28 cellular contexts compared by ENCODE assay signal in genomic region chr9:121157939-121158338, GRCh38. TPM values are rescaled to one million over a fixed set of nuclear protein-coding genes. Genes with fewer than 3 reads are reported as not detected.
DNase-seq lines count a peak whose midpoint lies in the region; ATAC-seq, FAIRE-seq and TF ChIP-seq lines count a peak whose summit lies in the region.
"Had no signal": no experiment of that assay in that cellular context is flagged by ENCODE, and none has a peak within 500 bp of the region (broad histone marks: within the 10 kb centered on the region; RNA-seq: fewer than 3 reads in every experiment).

No MANE protein-coding gene starts in this region.

- DNase-seq in T-helper 2 cell treated with Interferon-gamma antibody and Interleukin-4, amounts not matched to agents 5 μg/mL and 100 μg/mL, for 36 hours (ENCODE audit: low spot score) = no peak
- DNase-seq in T-helper 2 cell (no peak), A549 (ENCODE audit: low read depth in 1 of 2, low spot score in 1 of 2) (no peak), GM12878 (ENCODE audit: low read depth, low spot score) (no peak), T1000 (lab: John Stamatoyannopoulos, UW) (no peak), H7 (no peak), spleen (no peak)
- DNase-seq: CD4-positive, CD25-positive, alpha-beta regulatory T cell; DMS53; GM23248; HCEC 1CT; KBM-7; MG63; NCI-H1105 treated with DMSO at 0.1 percent for 48 hours; NCI-H146; NCI-H1930; NCI-H446 treated with DMSO at 0.1 percent for 48 hours; NCI-H526; NCI-H82; NK-92 treated with Interleukin-12 subunit alpha and Interleukin-12 subunit beta, amount 100 ng/mL, for 24 hours; SHP77 treated with DMSO at 0.1 percent for 48 hours; SW 1271 had no signal

- intact Hi-C loops in GM12878 (cut with micrococcal nuclease; ENCODE audit: unreplicated experiment) = loop anchor here (5.0 to 10.0 kb wide), 2 partner anchors 36 to 173 kb away; no protein-coding TSS in a partner anchor
- intact Hi-C loops in spleen (cut with DNase I; ENCODE audit: low total_unique reads) = no loop called here

- H3K4me3 ChIP-seq in A549 = no peak overlapping the region
- H3K4me3 ChIP-seq in GM12878 = no peak overlapping the region
- no peak overlapping the region for H3K4me3 ChIP-seq in H7 (ENCODE audit: insufficient read depth, low read depth, low read length)
- H3K4me3 ChIP-seq in spleen = no peak overlapping the region
- H3K4me3 ChIP-seq: BLaER1, GM23248, MG63 had no signal

- RAD21 ChIA-PET in GM12878 (lab: Charles Lee; ENCODE audit: unreplicated experiment) = interaction anchor here (0.8 to 2.0 kb wide), 5 partner anchors 26 to 88 kb away, joined by 3 to 11 read pairs (median 3); partner anchors contain the start of gene CNTRL

- H3K36me3 ChIP-seq in GM12878 (ENCODE audit: control insufficient read depth in 2 of 2, insufficient read depth in 2 of 2, low read length in 1 of 2) (peaks cover 7 to 51% of the 10 kb centered on the region in 2 experiments), H7 (replicated peaks; ENCODE audit: control insufficient read depth, insufficient read depth, low read length) (no peaks in the 10 kb centered on the region; the same call in 1 of the 2 replicates), spleen (peaks cover 0 to 100% (median 49%) of the 10 kb centered on the region in 6 donors)

- H3K27ac ChIP-seq in A549 (no peak overlapping the region), GM12878 (ENCODE audit: control insufficient read depth, insufficient read depth) (no peak overlapping the region), spleen (peak overlapping the region in 4 of 8 donors; percentile 59 to 85 (median 74))
- H3K27ac ChIP-seq: 22Rv1, BLaER1, GM23248, HL-60 had no signal

- H3K4me2 ChIP-seq in A549 (no peak overlapping the region), GM12878 (ENCODE audit: control insufficient read depth, insufficient read depth) (no peak overlapping the region)
- H3K4me2 ChIP-seq: BLaER1 had no signal

- no peak overlapping the region for H2AFZ ChIP-seq in GM12878 (ENCODE audit: control insufficient read depth, low read depth, low read length)
- H2AFZ ChIP-seq: GM23248 had no signal

- H3K27ac Mint-ChIP-seq in T-helper 2 cell treated with Interferon-gamma antibody and Interleukin-4, amounts not matched to agents 5 μg/mL and 100 μg/mL, for 36 hours = peak overlapping the region; percentile 13
- peak overlapping the region in 2 of 3 donors; percentile 25 to 71 for H3K27ac Mint-ChIP-seq in IgD-negative memory B cell

- in situ Hi-C loops in GM12878 (cut with MboI) = no loop called here

- no peaks in the 10 kb centered on the region for H3K9me3 Mint-ChIP-seq in T-helper 2 cell treated with Interferon-gamma antibody and Interleukin-4, amounts not matched to agents 5 μg/mL and 100 μg/mL, for 36 hours
- H3K9me3 Mint-ChIP-seq in IgD-negative memory B cell = no peaks in the 10 kb centered on the region
- H3K9me3 Mint-ChIP-seq: CD4-positive, CD25-positive, alpha-beta regulatory T cell had no signal

- no peaks in the 10 kb centered on the region for H3K79me2 ChIP-seq in GM12878 (ENCODE audit: control insufficient read depth, insufficient read depth, low read length)

- no peaks in the 10 kb centered on the region for H3K27me3 Mint-ChIP-seq in T-helper 2 cell treated with Interferon-gamma antibody and Interleukin-4, amounts not matched to agents 5 μg/mL and 100 μg/mL, for 36 hours (ENCODE audit: low read depth)
- no peaks in the 10 kb centered on the region for H3K27me3 Mint-ChIP-seq in IgD-negative memory B cell
- H3K27me3 Mint-ChIP-seq: CD4-positive, CD25-positive, alpha-beta regulatory T cell had no signal

- SMC1A ChIA-PET in GM12878 (lab: Charles Lee; ENCODE audit: uncharacterized antibody, unreplicated experiment) = interaction anchor here (1.0 to 1.5 kb wide), 6 partner anchors 28 to 41 kb away, joined by 3 to 5 read pairs (median 3); no protein-coding TSS in a partner anchor

- 94% methylated on average over 4 of the region's 4 CpGs for WGBS in A549 (ENCODE audit: missing lambda C conversion rate)
- WGBS in GM12878 (ENCODE audit: insufficient coverage, insufficient replicate concordance, low lambda C conversion rate, missing lambda C conversion rate) = 83% methylated on average over 4 of the region's 4 CpGs
- 94 to 98% (median 95%) methylated on average over 4 of the region's 4 CpGs for WGBS in spleen, 5 donors

- no peak for TF ChIP-seq EP300 in A549 (IDR thresholded peaks at IDR 0.05)
- TF ChIP-seq EP300 in GM12878 (IDR thresholded peaks at IDR 0.05; ENCODE audit: borderline replicate concordance in 1 of 2, control insufficient read depth in 1 of 2, low read depth in 2 of 2, low read length in 2 of 2) = no peak

- H3K4me1 ChIP-seq in A549 (no peaks in the 10 kb centered on the region), GM12878 (ENCODE audit: control insufficient read depth, insufficient read depth, low read length) (peaks cover 20% of the 10 kb centered on the region), spleen (peaks cover 5 to 68% (median 30%) of the 10 kb centered on the region in 6 donors)

- no peak overlapping the region for H3K4me3 Mint-ChIP-seq in T-helper 2 cell treated with Interferon-gamma antibody and Interleukin-4, amounts not matched to agents 5 μg/mL and 100 μg/mL, for 36 hours
- H3K4me3 Mint-ChIP-seq in IgD-negative memory B cell = peak overlapping the region in 1 of 4 donors; percentile 11
- H3K4me3 Mint-ChIP-seq: CD4-positive, CD25-positive, alpha-beta regulatory T cell had no signal

- POLR2A ChIA-PET in A549 (lab: Yijun Ruan, JAX) (no interaction called here), GM12878 (lab: Charles Lee) (interaction anchor here (1.1 kb wide), 1 partner anchor 82 kb away, joined by 3 read pairs; no protein-coding TSS in a partner anchor)

- no peaks in the 10 kb centered on the region for H4K20me1 ChIP-seq in GM12878 (ENCODE audit: control insufficient read depth, insufficient read depth)
- H4K20me1 ChIP-seq: BLaER1 had no signal

- no peaks in the 10 kb centered on the region for H3K9me3 ChIP-seq in A549
- no peaks in the 10 kb centered on the region for H3K9me3 ChIP-seq in GM12878 (replicated peaks; ENCODE audit: control insufficient read depth, insufficient read depth, low read length)
- no peaks in the 10 kb centered on the region for H3K9me3 ChIP-seq in spleen
- H3K9me3 ChIP-seq: BLaER1, MG63 had no signal

- TF ChIP-seq CTCF in A549 (IDR thresholded peaks at IDR 0.05) (no peak), GM12878 (IDR thresholded peaks at IDR 0.05 in 2 of 3, conservative IDR thresholded peaks at IDR 0.05 in 1 of 3; ENCODE audit: control insufficient read depth in 2 of 3, extremely low read depth in 1 of 3, insufficient read depth in 1 of 3, low read depth in 3 of 3, low read length in 3 of 3) (no peak), spleen (IDR thresholded peaks at IDR 0.05 in 8 of 11, conservative IDR thresholded peaks at IDR 0.05 in 3 of 11) (no peak)

- TSS peak; percentile 19 for BruUV-seq in GM12878 (replicated peaks; lab: Mats Ljungman, UMichigan)

- H3K9ac ChIP-seq in GM12878 (ENCODE audit: control insufficient read depth, insufficient read depth, low read length) = no peak overlapping the region
- H3K9ac ChIP-seq: BLaER1, GM23248 had no signal

- H3K36me3 Mint-ChIP-seq in T-helper 2 cell treated with Interferon-gamma antibody and Interleukin-4, amounts not matched to agents 5 μg/mL and 100 μg/mL, for 36 hours (ENCODE audit: low read depth) = peaks cover 74% of the 10 kb centered on the region
- H3K36me3 Mint-ChIP-seq in IgD-negative memory B cell = peaks cover 28% of the 10 kb centered on the region

- no peak for TF ChIP-seq POLR2A in A549 (IDR thresholded peaks at IDR 0.05; ENCODE audit: low read length)
- TF ChIP-seq POLR2A in GM12878 (IDR thresholded peaks at IDR 0.05; ENCODE audit: low read depth, low read length) = no peak
- no peak for TF ChIP-seq POLR2A in spleen (IDR thresholded peaks at IDR 0.05)

- CTCF ChIA-PET in A549 (lab: Yijun Ruan, JAX) (interaction anchor here (0.8 to 2.1 kb wide), 5 partner anchors 8 to 162 kb away, joined by 3 to 8 read pairs (median 3); no protein-coding TSS in a partner anchor), GM12878 (lab: Yijun Ruan, JAX) (interaction anchor here (0.8 to 1.4 kb wide), 6 partner anchors 8 to 1551 kb away, joined by 3 to 6 read pairs (median 3); no protein-coding TSS in a partner anchor)

- peaks cover 28% of the 10 kb centered on the region for H3K4me1 Mint-ChIP-seq in T-helper 2 cell treated with Interferon-gamma antibody and Interleukin-4, amounts not matched to agents 5 μg/mL and 100 μg/mL, for 36 hours (ENCODE audit: low read depth)
- H3K4me1 Mint-ChIP-seq in IgD-negative memory B cell = peaks cover 40 to 55% (median 48%) of the 10 kb centered on the region in 3 donors

- TF ChIP-seq RAD21 in A549 (conservative IDR thresholded peaks at IDR 0.05 in 1 of 2, IDR thresholded peaks at IDR 0.05 in 1 of 2) (no peak), GM12878 (IDR thresholded peaks at IDR 0.05; ENCODE audit: insufficient read depth, low read depth, low read length) (no peak)

- no peak for FAIRE-seq in A549 (lab: Jason Lieb, UNC)
- no peak for FAIRE-seq in GM12878 (lab: Jason Lieb, UNC)
- FAIRE-seq: G401.6 had no signal

- H3K27me3 ChIP-seq in GM12878 (replicated peaks in 1 of 2; ENCODE audit: control insufficient read depth in 2 of 2, insufficient read depth in 2 of 2, low read length in 1 of 2) (no peaks in the 10 kb centered on the region), H7 (ENCODE audit: control insufficient read depth, insufficient read depth, low read length) (no peaks in the 10 kb centered on the region), spleen (replicated peaks in 1 of 7) (no peaks in the 10 kb centered on the region)
- H3K27me3 ChIP-seq: BLaER1, MG63 had no signal

- ATAC-seq in A549 (no peak), GM12878 (no peak)
- ATAC-seq: Panc1 had no signal

RNA-seq across cellular contexts. Expression of gene RAB14, which starts 43.7 kb away (rescaled TPM):
- 54.1 and 55.7 TPM in 2 replicates for polyA plus RNA-seq in A549 (2011; rRNA removed)
- 12.6 and 14.0 TPM in 2 replicates for polyA plus RNA-seq in A549 (2012; cell fraction: cytosol; rRNA removed)
- polyA plus RNA-seq in A549 (2012; cell fraction: nucleus; rRNA removed) = 6.3 and 11.1 TPM in 2 replicates
- 38.4 to 40.2 TPM (median 38.8 TPM) in 3 replicates for polyA plus RNA-seq in A549 (2017; fragmentation: RNase III; extraction: RNeasy Plus Mini Kit Qiagen cat#74134 plus additional on column Dnase treatment)
- polyA minus RNA-seq in A549 (2011; rRNA and poly(A)+ RNA removed) = 14.2 and 15.3 TPM in 2 replicates
- polyA plus RNA-seq in IgD-negative memory B cell = 35.7 TPM
- total RNA-seq in GM12878 (2013; cell fraction: nucleolus; rRNA removed) = 35.6 and 36.7 TPM in 2 replicates
- 16.9 and 21.0 TPM in 2 replicates for total RNA-seq in GM12878 (2014; rRNA removed)
- 24.9 and 25.7 TPM in 2 replicates for total RNA-seq in GM12878 (2014; rRNA removed; fragmentation: Illumina TruSeq; extraction: Trizol)
- 46.7 and 51.1 TPM in 2 replicates for total RNA-seq in GM12878 (2021)
- 14.7 TPM for polyA plus RNA-seq in GM12878 (2011; ENCODE audit: low read depth)
- 23.7 and 32.9 TPM in 2 replicates for polyA plus RNA-seq in GM12878 (2011; rRNA removed)
- polyA plus RNA-seq in GM12878 (2011; cell fraction: cytosol; rRNA removed) = 9.2 and 15.0 TPM in 2 replicates
- 22.0 and 23.5 TPM in 2 replicates for polyA plus RNA-seq in GM12878 (2011; cell fraction: nucleus; rRNA removed)
- polyA plus RNA-seq in GM12878 (2012) = 20.5 and 29.2 TPM in 2 replicates
- 40.8 and 48.7 TPM in 2 replicates for polyA plus RNA-seq in GM12878 (2014; fragmentation: Illumina TruSeq; extraction: Trizol)
- polyA plus RNA-seq in GM12878 (2014; fragmentation: Nextera tagmentation; extraction: Ambion mirVana) = 10 to 100 TPM; 21.3 to 26.0 TPM
- 15.2 and 16.7 TPM in 2 replicates for polyA plus RNA-seq in GM12878 (2014; rRNA removed)
- 10 to 100 TPM; 57.4 to 59.9 TPM for polyA plus RNA-seq in GM12878 (2016; fragmentation: Nextera tagmentation; extraction: Ambion mirVana)
- 12.1 and 15.5 TPM in 2 replicates for polyA minus RNA-seq in GM12878 (2011; rRNA and poly(A)+ RNA removed)
- 8.8 and 10.2 TPM in 2 replicates for polyA minus RNA-seq in GM12878 (2011; cell fraction: cytosol; rRNA and poly(A)+ RNA removed)
- polyA minus RNA-seq in GM12878 (2011; cell fraction: nucleus; rRNA and poly(A)+ RNA removed) = 16.1 and 26.0 TPM in 2 replicates
- 19.5 and 22.1 TPM in 2 replicates for total RNA-seq in H7 (2014; rRNA removed; shearing (Covaris generic))
- 10 to 100 TPM; 46.9 to 75.2 (median 57.3) TPM for total RNA-seq in spleen
- polyA plus RNA-seq in spleen = 10 to 100 TPM; 20.4 to 32.2 (median 23.6) TPM
